In genomic region chr20:63735859-63736718, GRCh38 we compare ENCODE assay signal across 8 cellular contexts.
A peak's percentile ranks its signal among the peaks of the same experiment; 100 is the strongest.
DNase-seq lines count a peak whose midpoint lies in the region; ATAC-seq lines count a peak whose summit lies in the region.

LIME1 (plus strand) TSS chr20:63736664; CDS start chr20:63737550, 886 bp downstream.

- peak within 1 kb of the TSS; percentile 32 to 53 (median 41) for H3K4me3 ChIP-seq in skin epidermis

- peaks cover 35% of the 10 kb centered on the region for H3K27me3 Mint-ChIP-seq in dendritic cell treated with granulocyte-macrophage colony-stimulating factor and Interleukin-4, amounts not matched to agents 40 ng/mL and 50 ng/mL, for 4 days

- peaks cover 40% of the 10 kb centered on the region for H3K4me1 Mint-ChIP-seq in dendritic cell treated with granulocyte-macrophage colony-stimulating factor and Interleukin-4, amounts not matched to agents 40 ng/mL and 50 ng/mL, for 4 days (ENCODE audit: low read depth)

- peak in 3 of 4 experiments; percentile 26 to 70 (median 66) for DNase-seq in activated CD4-positive, CD25-positive, alpha-beta regulatory T cell (lab: John Stamatoyannopoulos, UW)
- DNase-seq in NCI-H146 treated with DMSO at 0.1 percent for 48 hours (lab: John Stamatoyannopoulos, UW; ENCODE audit: unreplicated experiment) (no peak), SHP77 treated with DMSO at 0.1 percent for 48 hours (lab: John Stamatoyannopoulos, UW) (no peak), HCEC 1CT (no peak)

- no peaks in the 10 kb centered on the region for H3K36me3 Mint-ChIP-seq in dendritic cell treated with granulocyte-macrophage colony-stimulating factor and Interleukin-4, amounts not matched to agents 40 ng/mL and 50 ng/mL, for 4 days (ENCODE audit: low read depth)

- peak; percentile 17 for ATAC-seq in GM19324 (IDR thresholded peaks at IDR 0.05; ENCODE audit: low FRiP score, unreplicated experiment)
- ATAC-seq in HG02623 (IDR thresholded peaks at IDR 0.05; ENCODE audit: unreplicated experiment) = no peak

- intact Hi-C loops in dendritic cell treated with granulocyte-macrophage colony-stimulating factor and Interleukin-4, amounts not matched to agents 40 ng/mL and 50 ng/mL, for 4 days (cut with micrococcal nuclease) = no loop called here

- H3K9me3 Mint-ChIP-seq in dendritic cell treated with granulocyte-macrophage colony-stimulating factor and Interleukin-4, amounts not matched to agents 40 ng/mL and 50 ng/mL, for 4 days = no peaks in the 10 kb centered on the region

- H3K27ac ChIP-seq in skin epidermis = peak within 1 kb of the TSS; percentile 6 to 94 (median 68)

- H3K27ac Mint-ChIP-seq in dendritic cell treated with granulocyte-macrophage colony-stimulating factor and Interleukin-4, amounts not matched to agents 40 ng/mL and 50 ng/mL, for 4 days = peak within 1 kb of the TSS; percentile 11

- H3K4me3 Mint-ChIP-seq in dendritic cell treated with granulocyte-macrophage colony-stimulating factor and Interleukin-4, amounts not matched to agents 40 ng/mL and 50 ng/mL, for 4 days = peak within 1 kb of the TSS; percentile 37

Comparison
In these comparisons a context has a peak if more than half of its experiments do, and no peak if none do; other contexts are left out.
1. DNase-seq: peak in activated CD4-positive, CD25-positive, alpha-beta regulatory T cell (3 of 4); none in NCI-H146 treated with DMSO at 0.1 percent for 48 hours (single experiment), SHP77 treated with DMSO at 0.1 percent for 48 hours (single experiment) and HCEC 1CT (single experiment).